In genomic region chr2:205372141-205372540, GRCh38 we compare ENCODE assay signal across 19 cellular contexts.
DNase-seq lines count a peak whose midpoint lies in the region; ATAC-seq and TF ChIP-seq lines count a peak whose summit lies in the region.
"Had no signal": no experiment of that assay in that cellular context is flagged by ENCODE, and none has a peak within 500 bp of the region (broad histone marks: within the 10 kb centered on the region; RNA-seq: fewer than 3 reads in every experiment).

No MANE protein-coding gene starts in this region.

- peaks cover 13% of the 10 kb centered on the region for H3K4me1 Mint-ChIP-seq in activated CD4-positive, alpha-beta T cell treated with anti-CD3 and anti-CD28 coated beads for 36 hours

- no peak for DNase-seq in activated CD4-positive, alpha-beta T cell treated with anti-CD3 and anti-CD28 coated beads for 36 hours
- DNase-seq in activated CD4-positive, alpha-beta T cell treated with anti-CD3 and anti-CD28 coated beads for 4 hours, result no peak
- DNase-seq in LHCN-M2 (ENCODE audit: low read depth), result peak; percentile 70
- peak; percentile 80 for DNase-seq in astrocyte of the spinal cord (ENCODE audit: low read depth, low spot score)
- DNase-seq in non-pigmented ciliary epithelial cell (ENCODE audit: low read depth), result peak; percentile 49
- no peak for DNase-seq in T-helper 9 cell
- no peak for DNase-seq in H7
- DNase-seq: ACHN; activated naive CD4-positive, alpha-beta T cell treated with Interleukin-2 at 50 U/mL for 16 hours; COR-L47; endodermal cell; mesendoderm; MG63; NCI-H2081; right cardiac atrium; SHP77 had no signal

- no peaks in the 10 kb centered on the region for H3K27me3 ChIP-seq in H7 (ENCODE audit: control insufficient read depth, insufficient read depth, low read length)
- H3K27me3 ChIP-seq: MG63, neural progenitor cell had no signal

- CTCF ChIA-PET in activated CD4-positive, alpha-beta T cell treated with anti-CD3 and anti-CD28 coated beads for 36 hours (lab: Charles Lee), result no interaction called here

- intact Hi-C loops in activated CD4-positive, alpha-beta T cell treated with anti-CD3 and anti-CD28 coated beads for 36 hours (cut with DNase I, micrococcal nuclease), result loop anchor here in 1 of 2 experiments (5.0 kb wide), 1 partner anchor 90 kb away; no protein-coding TSS in a partner anchor

- H3K9me3 Mint-ChIP-seq in activated CD4-positive, alpha-beta T cell treated with anti-CD3 and anti-CD28 coated beads for 36 hours (ENCODE audit: low read depth), result peaks cover 2% of the 10 kb centered on the region
- H3K9me3 Mint-ChIP-seq: endodermal cell, neural progenitor cell had no signal

- peaks cover 3% of the 10 kb centered on the region for H3K27me3 Mint-ChIP-seq in activated CD4-positive, alpha-beta T cell treated with anti-CD3 and anti-CD28 coated beads for 36 hours

- POLR2A ChIA-PET in activated CD4-positive, alpha-beta T cell treated with anti-CD3 and anti-CD28 coated beads for 36 hours (lab: Charles Lee), result no interaction called here

- H3K36me3 Mint-ChIP-seq in activated CD4-positive, alpha-beta T cell treated with anti-CD3 and anti-CD28 coated beads for 36 hours (ENCODE audit: low read depth), result no peaks in the 10 kb centered on the region
- H3K36me3 Mint-ChIP-seq: neural progenitor cell had no signal

- H3K27ac Mint-ChIP-seq in activated CD4-positive, alpha-beta T cell treated with anti-CD3 and anti-CD28 coated beads for 36 hours, result no peak overlapping the region
- H3K27ac Mint-ChIP-seq: endodermal cell, neural progenitor cell had no signal

- no peak for TF ChIP-seq CTCF in astrocyte of the spinal cord (IDR thresholded peaks at IDR 0.05; ENCODE audit: low read depth, low read length)

- H3K4me3 ChIP-seq in astrocyte of the spinal cord (ENCODE audit: low read depth, low read length) (no peak overlapping the region), H7 (ENCODE audit: insufficient read depth, low read depth, low read length) (no peak overlapping the region)
- H3K4me3 ChIP-seq: MG63, neural progenitor cell, thoracic aorta had no signal

- peak; percentile 53 for ATAC-seq in activated CD4-positive, alpha-beta T cell treated with anti-CD3 and anti-CD28 coated beads for 36 hours
- ATAC-seq in HG03196 (IDR thresholded peaks at IDR 0.05; ENCODE audit: unreplicated experiment), result no peak
- ATAC-seq: right cardiac atrium had no signal

- in situ Hi-C loops in astrocyte of the spinal cord (cut with HindIII; ENCODE audit: low sequenced_read_pairs), result no loop called here

- no peak overlapping the region for H3K4me3 Mint-ChIP-seq in activated CD4-positive, alpha-beta T cell treated with anti-CD3 and anti-CD28 coated beads for 36 hours
- H3K4me3 Mint-ChIP-seq: endodermal cell, neural progenitor cell had no signal

- H3K36me3 ChIP-seq in H7 (replicated peaks; ENCODE audit: control insufficient read depth, insufficient read depth, low read length), result no peaks in the 10 kb centered on the region
- H3K36me3 ChIP-seq: MG63, neural progenitor cell, thoracic aorta had no signal

Comparison
In these comparisons a context has a peak if more than half of its experiments do, and no peak if none do; other contexts are left out.
1. DNase-seq: peak in LHCN-M2 (single experiment), astrocyte of the spinal cord (single experiment) and non-pigmented ciliary epithelial cell (single experiment); none in activated CD4-positive, alpha-beta T cell treated with anti-CD3 and anti-CD28 coated beads for 36 hours (single experiment), activated CD4-positive, alpha-beta T cell treated with anti-CD3 and anti-CD28 coated beads for 4 hours (0 of 2), T-helper 9 cell (single experiment) and H7 (single experiment).